ENCODE assay signal across 23 cellular contexts in the genomic region with DNA sequence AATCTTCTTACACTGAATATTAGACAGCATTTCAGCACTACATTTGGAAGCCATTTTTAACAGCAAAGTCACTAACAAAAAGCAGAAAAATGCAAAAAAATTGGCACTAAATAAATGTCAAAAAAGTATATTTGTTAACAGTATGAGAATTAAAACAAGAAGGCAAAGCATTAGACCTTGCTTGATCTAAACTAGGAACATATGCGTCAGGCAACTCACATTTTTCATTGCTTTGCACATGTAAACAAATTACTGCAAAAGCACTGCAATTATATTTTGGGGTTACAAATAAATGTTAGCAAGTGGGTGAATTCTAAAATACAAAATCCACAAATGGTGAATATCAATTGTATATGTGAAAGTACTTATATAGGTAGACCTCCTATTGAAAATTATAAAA.
"Had no signal": no experiment of that assay in that cellular context is flagged by ENCODE, and none has a peak within 500 bp of the region (broad histone marks: within the 10 kb centered on the region; RNA-seq: fewer than 3 reads in every experiment).

No MANE protein-coding gene starts in this region.

- H3K4me1 ChIP-seq: Peyer's patch, SJSA1 had no signal

- DNase-seq: activated CD4-positive, alpha-beta memory T cell treated with anti-CD3 and anti-CD28 coated beads for 36 hours; activated CD4-positive, alpha-beta T cell treated with anti-CD3 and anti-CD28 coated beads, Interleukin-2, amount 10 ng/mL, durations not matched to agents 7 days and 5 days; activated CD4-positive, CD25-positive, alpha-beta regulatory T cell; activated CD8-positive, alpha-beta memory T cell treated with anti-CD3 and anti-CD28 coated beads for 24 hours; activated effector memory CD4-positive, alpha-beta T cell treated with anti-CD3 and anti-CD28 coated beads, Interleukin-2, amount 50 U/mL, for 16 hours; activated naive CD4-positive, alpha-beta T cell treated with Interleukin-2 at 50 U/mL for 16 hours; activated naive CD8-positive, alpha-beta T cell treated with anti-CD3 and anti-CD28 coated beads, Interleukin-2, amount 50 U/mL, for 24 hours; activated T-cell treated with anti-CD3 and anti-CD28 coated beads, Interleukin-2, amount 50 U/mL, for 4 hours; amygdala; Kasumi-1; NCI-H1092; NCI-H1694; NCI-H2029; NCI-H2107; NCI-H345; NCI-H510A; NCI-H526 treated with DMSO at 0.1 percent for 48 hours; NCI-H82; Peyer's patch; SHP77 had no signal

- H3K4me3 ChIP-seq: cardiac muscle cell, Peyer's patch, SJSA1 had no signal

- H3K27ac ChIP-seq: cardiac muscle cell, SJSA1 had no signal

- H3K27me3 ChIP-seq: cardiac muscle cell, Peyer's patch, SJSA1 had no signal

- H3K9me3 ChIP-seq: Peyer's patch, SJSA1 had no signal

- FAIRE-seq: astrocyte had no signal

- H3K36me3 ChIP-seq: Peyer's patch had no signal
